15 cellular contexts compared by ENCODE assay signal in genomic region chr12:27777141-27777540, GRCh38. TPM values are rescaled to one million over a fixed set of nuclear protein-coding genes. Genes with fewer than 3 reads are reported as not detected.
A peak's percentile ranks its signal among the peaks of the same experiment; 100 is the strongest.
DNase-seq lines count a peak whose midpoint lies in the region; ATAC-seq, FAIRE-seq and TF ChIP-seq lines count a peak whose summit lies in the region.
"Had no signal": no experiment of that assay in that cellular context is flagged by ENCODE, and none has a peak within 500 bp of the region (broad histone marks: within the 10 kb centered on the region; RNA-seq: fewer than 3 reads in every experiment).

No MANE protein-coding gene starts in this region.

- CTCF ChIA-PET in WTC11 (lab: Charles Lee) (no interaction called here), Caco-2 (lab: Charles Lee) (no interaction called here)

- ATAC-seq in WTC11 = no peak

- no peak for FAIRE-seq in GM12891 (lab: Jason Lieb, UNC)
- FAIRE-seq: H54 had no signal

- H3K4me1 ChIP-seq in osteoblast (ENCODE audit: insufficient read depth, low read length) = peaks cover 16% of the 10 kb centered on the region
- 0 out of 2 replicates have a peak, but pooled peaks cover 3% of the 10 kb centered on the region for H3K4me1 ChIP-seq in Caco-2

- H3K4me2 ChIP-seq in osteoblast (ENCODE audit: insufficient read depth, low read length) = no peak overlapping the region

- H3K27ac ChIP-seq in osteoblast (ENCODE audit: low read depth, low read length) = no peak overlapping the region

- H3K4me1 Mint-ChIP-seq in WTC11 (peaks cover 27% of the 10 kb centered on the region), Caco-2 (ENCODE audit: low read depth, unreplicated experiment) (peaks cover 20% of the 10 kb centered on the region)

- H3K9me3 ChIP-seq in osteoblast (ENCODE audit: low read depth, low read length) = no peaks in the 10 kb centered on the region
- no peaks in the 10 kb centered on the region for H3K9me3 ChIP-seq in Caco-2
- H3K9me3 ChIP-seq: BE2C had no signal

- intact Hi-C loops in Caco-2 (cut with micrococcal nuclease; ENCODE audit: unreplicated experiment) = no loop called here

- H3K27me3 Mint-ChIP-seq in WTC11 (ENCODE audit: low read depth) = no peaks in the 10 kb centered on the region; the same call in 1 of the 2 replicates
- H3K27me3 Mint-ChIP-seq in Caco-2 (ENCODE audit: insufficient read depth, unreplicated experiment) = no peaks in the 10 kb centered on the region

- H3K36me3 Mint-ChIP-seq in WTC11 = peaks cover 3% of the 10 kb centered on the region; the same call in 1 of the 2 replicates
- H3K36me3 Mint-ChIP-seq in Caco-2 (ENCODE audit: insufficient read depth, unreplicated experiment) = peaks cover 14% of the 10 kb centered on the region

- TF ChIP-seq CTCF in WTC11 (IDR thresholded peaks at IDR 0.05) (no peak), osteoblast (IDR thresholded peaks at IDR 0.05; ENCODE audit: extremely low read depth, low read depth, low read length) (no peak), Caco-2 (IDR thresholded peaks at IDR 0.05; ENCODE audit: insufficient read depth in 1 of 2, low read depth in 1 of 2, low read length in 1 of 2, severe bottlenecking in 1 of 2, unreplicated experiment in 1 of 2) (no peak)

- H3K27me3 ChIP-seq in osteoblast (ENCODE audit: insufficient read depth, low read length) (no peaks in the 10 kb centered on the region), Caco-2 (replicated peaks; ENCODE audit: control insufficient read depth, insufficient read depth, low read length) (no peaks in the 10 kb centered on the region)
- H3K27me3 ChIP-seq: BE2C had no signal

- DNase-seq in WTC11 (ENCODE audit: low spot score) (no peak), inferior parietal cortex (ENCODE audit: extremely low spot score) (peak; percentile 58), osteoblast (ENCODE audit: insufficient read length, low spot score, missing footprints) (peak; percentile 55), RPMI8226 (no peak), Caco-2 (no peak), GM12891 (ENCODE audit: insufficient read length, low spot score) (no peak), UCSD-AML1 (lab: John Stamatoyannopoulos, UW; ENCODE audit: unreplicated experiment) (no peak)
- DNase-seq: BE2C, COR-L47, Kasumi-1, NCI-H1105 treated with DMSO at 0.1 percent for 48 hours, NCI-H1930, NCI-H524, SIG-M5 had no signal

- no peak for TF ChIP-seq POLR2A in GM12891 (IDR thresholded peaks at IDR 0.05; ENCODE audit: low read depth, low read length)

- H3K36me3 ChIP-seq in osteoblast (ENCODE audit: insufficient read depth, low read length) = peaks cover 5% of the 10 kb centered on the region
- no peaks in the 10 kb centered on the region for H3K36me3 ChIP-seq in Caco-2 (ENCODE audit: control insufficient read depth, insufficient read depth, low read length)
- H3K36me3 ChIP-seq: BE2C had no signal

- peak overlapping the region; percentile 25; the same call in 1 of the 2 replicates for H3K27ac Mint-ChIP-seq in WTC11
- H3K27ac Mint-ChIP-seq in Caco-2 (ENCODE audit: unreplicated experiment) = no peak overlapping the region

- POLR2A ChIA-PET in WTC11 (lab: Charles Lee) = no interaction called here
- POLR2A ChIA-PET in Caco-2 (lab: Charles Lee) = no interaction called here

- no TSS peak for BruUV-seq in Caco-2 (replicated peaks; lab: Mats Ljungman, UMichigan)

- H3K4me3 Mint-ChIP-seq in WTC11 (no peak overlapping the region), Caco-2 (ENCODE audit: unreplicated experiment) (no peak overlapping the region)

- H4K20me1 ChIP-seq in osteoblast (ENCODE audit: insufficient read depth, low read length) = peaks cover 2% of the 10 kb centered on the region

- H3K9me3 Mint-ChIP-seq in WTC11 (no peaks in the 10 kb centered on the region), Caco-2 (ENCODE audit: unreplicated experiment) (no peaks in the 10 kb centered on the region)

- H2AFZ ChIP-seq in osteoblast (ENCODE audit: low read length) = no peak overlapping the region

- H3K79me2 ChIP-seq in osteoblast (ENCODE audit: insufficient read depth, low read length) = peaks cover 20% of the 10 kb centered on the region

- no peak overlapping the region for H3K4me3 ChIP-seq in osteoblast (ENCODE audit: insufficient read depth, low read length)
- H3K4me3 ChIP-seq in Caco-2 (ENCODE audit: low read depth, low read length) = no peak overlapping the region

TF ChIP-seq in WTC11, 78 proteins besides CTCF, POLR2A, EP300 and RAD21 (continues in another document):
- TF ChIP-seq CREM (CRISPR knock-in tag; IDR thresholded peaks at IDR 0.05) (no peak), SMAD3 (CRISPR knock-in tag; IDR thresholded peaks at IDR 0.05; ENCODE audit: borderline replicate concordance) (no peak), FOXP1 (CRISPR knock-in tag; IDR thresholded peaks at IDR 0.05; ENCODE audit: borderline replicate concordance) (no peak), ZNF232 (CRISPR knock-in tag; IDR thresholded peaks at IDR 0.05) (no peak), ESRRA (CRISPR knock-in tag; IDR thresholded peaks at IDR 0.05; ENCODE audit: borderline replicate concordance) (no peak), NR3C1 (CRISPR knock-in tag; conservative IDR thresholded peaks at IDR 0.05; ENCODE audit: low read depth) (no peak)

TF ChIP-seq in GM12891, 5 proteins besides CTCF, POLR2A, EP300 and RAD21:
- TF ChIP-seq TAF1 (IDR thresholded peaks at IDR 0.05; ENCODE audit: low read depth, low read length) = no peak
- no peak for TF ChIP-seq POU2F2 (IDR thresholded peaks at IDR 0.05; ENCODE audit: low read depth, low read length)
- TF ChIP-seq SPI1 (IDR thresholded peaks at IDR 0.05; ENCODE audit: low read depth, low read length) = no peak

RNA-seq across cellular contexts. Expression of gene KLHL42, which starts 2.9 kb away (rescaled TPM):
- total RNA-seq in WTC11 (2021) (20.7 to 24.2 TPM (median 23.2 TPM) in 3 replicates), osteoblast (38.9 and 42.0 TPM in 2 replicates), Caco-2 (2022) (36.5 and 38.1 TPM in 2 replicates)
- 5.7 TPM for polyA plus RNA-seq in GM12891 (2012; ENCODE audit: low read depth, missing spikeins)

RNA-seq across cellular contexts. Expression of gene MANSC4, which starts 2.9 kb away (rescaled TPM):
- not detected in 3 replicates for total RNA-seq in WTC11 (2021)
- not detected in 2 replicates for total RNA-seq in osteoblast
- not detected in 2 replicates for total RNA-seq in Caco-2 (2022)
- not detected for polyA plus RNA-seq in GM12891 (2012; ENCODE audit: low read depth, missing spikeins)

Comparison
In these comparisons a context has a peak if more than half of its experiments do, and no peak if none do; other contexts are left out.
1. DNase-seq: peak in inferior parietal cortex (single experiment) and osteoblast (single experiment); none in WTC11 (single experiment), RPMI8226 (single experiment), Caco-2 (0 of 2), GM12891 (single experiment) and UCSD-AML1 (single experiment).